Comparison of ENCODE assay signal across 33 cellular contexts in the genomic region with DNA sequence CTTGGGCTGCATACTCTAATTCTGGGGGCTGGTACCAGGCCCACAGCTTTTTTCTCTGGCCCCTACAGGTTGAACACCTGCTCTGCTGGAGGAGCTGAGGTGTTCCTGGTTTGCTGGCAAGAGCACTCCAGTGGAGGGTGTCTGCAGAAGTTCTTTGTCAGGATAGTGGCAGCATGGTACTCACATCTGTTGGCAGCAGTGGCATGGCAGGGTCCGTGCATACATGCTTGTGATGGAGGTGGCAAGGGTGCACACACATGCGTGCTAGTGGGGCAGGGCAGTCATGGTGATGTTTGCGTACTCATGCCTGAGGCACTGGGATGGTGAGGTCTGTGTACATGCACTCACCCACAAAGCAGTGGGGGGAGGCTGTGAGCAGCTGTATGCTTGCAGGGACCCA.
"Had no signal": no experiment of that assay in that cellular context is flagged by ENCODE, and none has a peak within 500 bp of the region (broad histone marks: within the 10 kb centered on the region; RNA-seq: fewer than 3 reads in every experiment).

No MANE protein-coding gene starts in this region.

- H3K27ac ChIP-seq: ascending aorta, cardiac muscle cell, VCaP had no signal

- H3K36me3 Mint-ChIP-seq: activated naive CD4-positive, alpha-beta T cell treated with anti-CD3 and anti-CD28 coated beads, Interleukin-2, amount 10 ng/mL, durations not matched to agents 7 days and 5 days; activated naive CD8-positive, alpha-beta T cell treated with anti-CD3 and anti-CD28 coated beads, Interleukin-2, amount 10 ng/mL, durations not matched to agents 7 days and 5 days had no signal

- H3K4me1 Mint-ChIP-seq: activated naive CD4-positive, alpha-beta T cell treated with anti-CD3 and anti-CD28 coated beads, Interleukin-2, amount 10 ng/mL, durations not matched to agents 7 days and 5 days; activated naive CD4-positive, alpha-beta T cell treated with anti-CD3 and anti-CD28 coated beads, Interleukin-2, amount 50 U/mL, for 24 hours; activated naive CD8-positive, alpha-beta T cell treated with anti-CD3 and anti-CD28 coated beads, Interleukin-2, amount 10 ng/mL, durations not matched to agents 7 days and 5 days; brain; central memory CD8-positive, alpha-beta T cell had no signal

- H3K27me3 Mint-ChIP-seq: activated B cell treated with CpG ODN at 0.5 μM for 24 hours; activated CD4-positive, alpha-beta memory T cell treated with anti-CD3 and anti-CD28 coated beads for 36 hours; activated CD8-positive, alpha-beta T cell treated with anti-CD3 and anti-CD28 coated beads for 36 hours; activated naive CD4-positive, alpha-beta T cell treated with anti-CD3 and anti-CD28 coated beads, Interleukin-2, amount 10 ng/mL, durations not matched to agents 7 days and 5 days; activated naive CD4-positive, alpha-beta T cell treated with anti-CD3 and anti-CD28 coated beads, Interleukin-2, amount 50 U/mL, for 24 hours; activated naive CD8-positive, alpha-beta T cell; activated naive CD8-positive, alpha-beta T cell treated with anti-CD3 and anti-CD28 coated beads, Interleukin-2, amount 10 ng/mL, durations not matched to agents 7 days and 5 days; activated naive CD8-positive, alpha-beta T cell treated with anti-CD3 and anti-CD28 coated beads, Interleukin-2, amount 50 U/mL, for 24 hours; central memory CD8-positive, alpha-beta T cell; T-helper 17 cell had no signal

- DNase-seq: activated B cell treated with CpG ODN at 0.5 μM for 24 hours; activated CD4-positive, alpha-beta memory T cell treated with anti-CD3 and anti-CD28 coated beads for 36 hours; activated CD4-positive, alpha-beta T cell treated with anti-CD3 and anti-CD28 coated beads for 48 hours; activated CD4-positive, alpha-beta T cell treated with anti-CD3 and anti-CD28 coated beads, Interleukin-2, amount 50 U/mL, for 1 hour; activated CD4-positive, alpha-beta T cell treated with anti-CD3 and anti-CD28 coated beads, Interleukin-2, amount 50 U/mL, for 4 hours; activated CD4-positive, CD25-positive, alpha-beta regulatory T cell treated with anti-CD3 and anti-CD28 coated beads, Interleukin-2, amount 50 U/mL, for 72 hours; activated CD8-positive, alpha-beta memory T cell treated with anti-CD3 and anti-CD28 coated beads, Interleukin-2, amount 50 U/mL, for 4 hours; activated CD8-positive, alpha-beta T cell treated with anti-CD3 and anti-CD28 coated beads for 36 hours; activated effector memory CD4-positive, alpha-beta T cell treated with Interleukin-2 at 50 U/mL for 16 hours; activated gamma-delta T cell; activated naive CD4-positive, alpha-beta T cell treated with anti-CD3 and anti-CD28 coated beads, Interleukin-2, amount 10 ng/mL, durations not matched to agents 7 days and 5 days; activated naive CD4-positive, alpha-beta T cell treated with Interleukin-2 at 50 U/mL for 16 hours; activated naive CD8-positive, alpha-beta T cell treated with anti-CD3 and anti-CD28 coated beads, Interleukin-2, amount 10 ng/mL, durations not matched to agents 7 days and 5 days; activated naive CD8-positive, alpha-beta T cell treated with anti-CD3 and anti-CD28 coated beads, Interleukin-2, amount 50 U/mL, for 24 hours; activated T-cell treated with anti-CD3 and anti-CD28 coated beads for 4 hours; activated T-cell treated with anti-CD3 and anti-CD28 coated beads, Interleukin-2, amount 50 U/mL, for 1 hour; activated T-cell treated with anti-CD3 and anti-CD28 coated beads, Interleukin-2, amount 50 U/mL, for 48 hours; amygdala; anterior cingulate cortex; caudate nucleus; cerebellar nuclear complex; T-cell; T-helper 17 cell; T-helper 9 cell had no signal

- H3K4me1 ChIP-seq: ascending aorta had no signal

- H3K27me3 ChIP-seq: ascending aorta, cardiac muscle cell had no signal

- H3K27ac Mint-ChIP-seq: activated B cell treated with CpG ODN at 0.5 μM for 24 hours; activated CD4-positive, alpha-beta memory T cell treated with anti-CD3 and anti-CD28 coated beads for 36 hours; activated CD8-positive, alpha-beta T cell treated with anti-CD3 and anti-CD28 coated beads for 36 hours; activated naive CD4-positive, alpha-beta T cell treated with anti-CD3 and anti-CD28 coated beads, Interleukin-2, amount 10 ng/mL, durations not matched to agents 7 days and 5 days; activated naive CD4-positive, alpha-beta T cell treated with anti-CD3 and anti-CD28 coated beads, Interleukin-2, amount 50 U/mL, for 24 hours; activated naive CD8-positive, alpha-beta T cell; activated naive CD8-positive, alpha-beta T cell treated with anti-CD3 and anti-CD28 coated beads, Interleukin-2, amount 10 ng/mL, durations not matched to agents 7 days and 5 days; activated naive CD8-positive, alpha-beta T cell treated with anti-CD3 and anti-CD28 coated beads, Interleukin-2, amount 50 U/mL, for 24 hours; activated T-helper 2 cell treated with anti-CD3 and anti-CD28 coated beads, Interferon-gamma antibody, Interleukin-2, Interleukin-4, amounts not matched to agents 10 μg/mL and 5 μg/mL and 100 μg/mL, durations not matched to agents 14 hours and 24 hours and 36 hours; brain; T-cell; T-helper 17 cell; T-helper 2 cell treated with Interferon-gamma antibody and Interleukin-4, amounts not matched to agents 5 μg/mL and 100 μg/mL, for 36 hours had no signal

- ATAC-seq: activated CD8-positive, alpha-beta T cell treated with anti-CD3 and anti-CD28 coated beads for 36 hours; activated naive CD8-positive, alpha-beta T cell treated with anti-CD3 and anti-CD28 coated beads, Interleukin-2, amount 50 U/mL, for 24 hours; T-cell; T-helper 17 cell had no signal

- H3K4me3 Mint-ChIP-seq: activated B cell treated with CpG ODN at 0.5 μM for 24 hours; activated CD4-positive, alpha-beta memory T cell treated with anti-CD3 and anti-CD28 coated beads for 36 hours; activated CD8-positive, alpha-beta T cell treated with anti-CD3 and anti-CD28 coated beads for 36 hours; activated naive CD4-positive, alpha-beta T cell treated with anti-CD3 and anti-CD28 coated beads, Interleukin-2, amount 10 ng/mL, durations not matched to agents 7 days and 5 days; activated naive CD4-positive, alpha-beta T cell treated with anti-CD3 and anti-CD28 coated beads, Interleukin-2, amount 50 U/mL, for 24 hours; activated naive CD8-positive, alpha-beta T cell; activated naive CD8-positive, alpha-beta T cell treated with anti-CD3 and anti-CD28 coated beads, Interleukin-2, amount 10 ng/mL, durations not matched to agents 7 days and 5 days; activated naive CD8-positive, alpha-beta T cell treated with anti-CD3 and anti-CD28 coated beads, Interleukin-2, amount 50 U/mL, for 24 hours; brain; central memory CD8-positive, alpha-beta T cell; T-cell; T-helper 17 cell; T-helper 2 cell treated with Interferon-gamma antibody and Interleukin-4, amounts not matched to agents 5 μg/mL and 100 μg/mL, for 36 hours had no signal
